8 cellular contexts compared by ENCODE assay signal in the genomic region with DNA sequence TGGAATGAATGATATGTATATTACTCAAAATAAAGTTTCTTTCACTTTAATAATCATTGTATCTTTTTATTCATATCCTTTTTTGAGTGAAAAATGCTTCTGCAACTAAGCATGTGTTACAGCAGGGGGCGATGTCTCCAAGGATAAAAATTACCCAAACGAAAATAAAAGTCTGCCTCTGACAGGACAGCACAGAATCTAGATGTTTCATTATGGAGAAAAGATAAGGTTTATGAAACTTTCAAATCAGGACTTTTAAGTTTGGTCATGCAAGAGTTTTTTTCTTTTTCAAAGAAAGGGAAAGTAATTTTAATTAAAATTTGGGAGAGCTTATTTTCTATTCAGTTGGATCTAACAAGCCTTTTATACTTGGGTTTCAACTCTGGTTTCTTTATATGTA. TPM values are rescaled to one million over a fixed set of nuclear protein-coding genes. Genes with fewer than 3 reads are reported as not detected.
DNase-seq lines count a peak whose midpoint lies in the region; ATAC-seq and TF ChIP-seq lines count a peak whose summit lies in the region.

No MANE protein-coding gene starts in this region.

- H4K20me1 ChIP-seq in PC-9 (ENCODE audit: insufficient read depth) (no peaks in the 10 kb centered on the region), mammary epithelial cell (ENCODE audit: insufficient read depth, low read length) (no peaks in the 10 kb centered on the region)

- H3K4me2 ChIP-seq in PC-9 (no peak overlapping the region), mammary epithelial cell (ENCODE audit: insufficient read depth, low read depth, low read length) (peak overlapping the region; percentile 33)

- in situ Hi-C loops in mammary epithelial cell (cut with MboI; ENCODE audit: low sequenced_read_pairs in 2 of 2), result loop anchor here in 1 of 2 donors (5.0 kb wide), 1 partner anchor 269 kb away; the partner anchor contains the start of gene CAV1

- H3K27me3 ChIP-seq in A673 (replicated peaks; ENCODE audit: insufficient read depth, low read depth, low read length, poor library complexity) (no peaks in the 10 kb centered on the region), PC-9 (ENCODE audit: insufficient read depth, low read depth) (no peaks in the 10 kb centered on the region), mammary epithelial cell (ENCODE audit: insufficient read depth, low read length) (no peaks in the 10 kb centered on the region), thoracic aorta (replicated peaks; ENCODE audit: insufficient read depth) (no peaks in the 10 kb centered on the region)

- H3K4me3 ChIP-seq in A673 (ENCODE audit: low read depth, low read length, poor library complexity, severe bottlenecking) (no peak overlapping the region), PC-9 (no peak overlapping the region), mammary epithelial cell (replicated peaks in 1 of 3; ENCODE audit: insufficient read depth in 1 of 3, low read depth in 2 of 3, low read length in 3 of 3) (no peak overlapping the region), thoracic aorta (no peak overlapping the region)

- peak overlapping the region; percentile 21 for H3K9ac ChIP-seq in mammary epithelial cell (ENCODE audit: insufficient read depth, low read length)

- peak; percentile 86 for DNase-seq in A673 (ENCODE audit: low spot score)
- peak; percentile 77 for DNase-seq in EH (ENCODE audit: low read depth)
- peak; percentile 52 to 58 for DNase-seq in PC-9
- peak; percentile 50 for DNase-seq in mammary epithelial cell
- DNase-seq in left colon, result no peak
- DNase-seq in thoracic aorta (ENCODE audit: low spot score), result no peak

- WGBS in mammary epithelial cell (ENCODE audit: low coverage, missing lambda C conversion rate), result 0% methylated on average over 2 of the region's 2 CpGs

- H3K36me3 ChIP-seq in A673 (ENCODE audit: insufficient read depth, low read length, poor library complexity, severe bottlenecking) (peaks cover 40% of the 10 kb centered on the region), PC-9 (ENCODE audit: low read depth) (peaks cover 25% of the 10 kb centered on the region), mammary epithelial cell (ENCODE audit: insufficient read depth, low read length) (peaks cover 21% of the 10 kb centered on the region), thoracic aorta (peaks cover 14% of the 10 kb centered on the region)

- CTCF ChIA-PET in A673 (lab: Charles Lee), result interaction anchor here (0.8 to 1.5 kb wide), 2 partner anchors 330 kb away, joined by 3 to 13 read pairs; no protein-coding TSS in a partner anchor
- CTCF ChIA-PET in PC-9 (lab: Charles Lee), result interaction anchor here (0.6 to 2.4 kb wide), 8 partner anchors 41 to 333 kb away, joined by 3 to 27 read pairs (median 3); no protein-coding TSS in a partner anchor
- CTCF ChIA-PET in mammary epithelial cell (lab: Charles Lee; ENCODE audit: low non-redundant PET), result interaction anchor here (0.6 to 1.3 kb wide), 4 partner anchors 75 to 395 kb away, joined by 3 to 5 read pairs (median 4); no protein-coding TSS in a partner anchor

- H3K79me2 ChIP-seq in PC-9 (ENCODE audit: low read depth) (no peaks in the 10 kb centered on the region), mammary epithelial cell (ENCODE audit: insufficient read depth, low read length) (peaks cover 1% of the 10 kb centered on the region)

- POLR2A ChIA-PET in A673 (lab: Charles Lee; ENCODE audit: low non-redundant PET) (interaction anchor here (0.6 to 0.7 kb wide), 4 partner anchors 64 to 331 kb away, joined by 3 read pairs; no protein-coding TSS in a partner anchor), PC-9 (lab: Charles Lee; ENCODE audit: unreplicated experiment) (interaction anchor here (0.5 to 0.7 kb wide), 6 partner anchors 184 to 1173 kb away, joined by 3 to 4 read pairs (median 4); no protein-coding TSS in a partner anchor)

- TF ChIP-seq CTCF in A673 (conservative IDR thresholded peaks at IDR 0.05; ENCODE audit: low read depth, low read length) (peak; percentile 87), PC-9 (conservative IDR thresholded peaks at IDR 0.05) (peak; percentile 93), mammary epithelial cell (conservative IDR thresholded peaks at IDR 0.05 in 1 of 2, IDR thresholded peaks at IDR 0.05 in 1 of 2; ENCODE audit: extremely low read depth in 1 of 2, insufficient read depth in 1 of 2, low read depth in 1 of 2, low read length in 2 of 2) (peak; percentile 67 to 75), thoracic aorta (IDR thresholded peaks at IDR 0.05) (peak; percentile 78)

- no peaks in the 10 kb centered on the region for H3K9me2 ChIP-seq in PC-9 (ENCODE audit: insufficient read depth)

- H2AFZ ChIP-seq in PC-9 (no peak overlapping the region), mammary epithelial cell (ENCODE audit: low read depth, low read length) (no peak overlapping the region)

- peaks cover 36% of the 10 kb centered on the region for H3K4me1 ChIP-seq in A673 (ENCODE audit: insufficient read depth, low read length, poor library complexity, severe bottlenecking)
- peaks cover 18% of the 10 kb centered on the region for H3K4me1 ChIP-seq in PC-9 (replicated peaks; ENCODE audit: insufficient read depth)
- peaks cover 27% of the 10 kb centered on the region for H3K4me1 ChIP-seq in mammary epithelial cell (ENCODE audit: insufficient read depth, low read length)
- peaks cover 0 to 7% of the 10 kb centered on the region in 2 donors for H3K4me1 ChIP-seq in thoracic aorta (ENCODE audit: control insufficient read depth in 1 of 2, low read depth in 2 of 2)

- ATAC-seq in HG02943 (IDR thresholded peaks at IDR 0.05; ENCODE audit: low read depth, unreplicated experiment) (peak; percentile 53), left colon (peak; percentile 60), thoracic aorta (ENCODE audit: insufficient number of reproducible peaks, low FRiP score, low read depth) (peak; percentile 45), GM18520 (IDR thresholded peaks at IDR 0.05; ENCODE audit: unreplicated experiment) (no peak)

- BruUV-seq in A673 (replicated peaks; lab: Mats Ljungman, UMichigan) (TSS peak; percentile 51), PC-9 (replicated peaks; lab: Mats Ljungman, UMichigan) (no TSS peak), mammary epithelial cell (replicated peaks; lab: Mats Ljungman, UMichigan) (no TSS peak)

- intact Hi-C loops in A673 (cut with micrococcal nuclease; ENCODE audit: unreplicated experiment), result loop anchor here (1.0 to 2.0 kb wide), 5 partner anchors 210 to 550 kb away; partner anchors contain the start of gene CAV2
- intact Hi-C loops in PC-9 (cut with micrococcal nuclease; ENCODE audit: unreplicated experiment), result loop anchor here (1.0 kb wide), 11 partner anchors 78 to 551 kb away; partner anchors contain the start of genes CAV2 and MET
- intact Hi-C loops in mammary epithelial cell (cut with micrococcal nuclease), result loop anchor here (1.0 to 5.0 kb wide), 7 partner anchors 83 to 549 kb away; partner anchors contain the start of gene MET
- intact Hi-C loops in left colon (cut with DNase I, micrococcal nuclease), result loop anchor here in 1 of 2 donors (2.0 kb wide), 1 partner anchor 332 kb away; no protein-coding TSS in a partner anchor

- dilution Hi-C loops in mammary epithelial cell (cut with HindIII; ENCODE audit: low sequenced_read_pairs), result loop anchor here (5.0 kb wide), 2 partner anchors 264 to 324 kb away; no protein-coding TSS in a partner anchor

- peak overlapping the region; percentile 79 for H3K27ac ChIP-seq in A673 (ENCODE audit: low read depth, low read length, poor library complexity, severe bottlenecking)
- peak overlapping the region; percentile 30; the same call in 1 of the 2 replicates for H3K27ac ChIP-seq in PC-9
- H3K27ac ChIP-seq in mammary epithelial cell (ENCODE audit: insufficient read depth, low read depth, low read length), result peak overlapping the region; percentile 95
- H3K27ac ChIP-seq in thoracic aorta, result peak overlapping the region in 1 of 2 donors; percentile 9

- H3K9me3 ChIP-seq in A673 (ENCODE audit: low read depth, low read length, poor library complexity, severe bottlenecking) (no peaks in the 10 kb centered on the region), PC-9 (ENCODE audit: insufficient read depth, low read depth) (0 out of 2 replicates have a peak, but pooled peaks cover 3% of the 10 kb centered on the region), mammary epithelial cell (replicated peaks; ENCODE audit: insufficient read depth, low read length) (no peaks in the 10 kb centered on the region), thoracic aorta (no peaks in the 10 kb centered on the region)

- H3F3A ChIP-seq in PC-9 (ENCODE audit: insufficient read depth, low read depth), result peaks cover 42% of the 10 kb centered on the region; the same call in 1 of the 2 replicates

RNA-seq across cellular contexts. Expression of gene TES, which starts 48.4 kb away (rescaled TPM):
- total RNA-seq in A673 (2021) (115 and 121 TPM in 2 replicates), PC-9 (2021) (210 and 306 TPM in 2 replicates), mammary epithelial cell (100 to 1,000 TPM; 189 to 424 TPM), left colon (100 to 1,000 TPM in 1 of 2 donors, 10 to 100 TPM in 1; 72.8 to 119 TPM), thoracic aorta (100 to 1,000 TPM; 186 to 215 TPM)
- 113 TPM for polyA plus RNA-seq in mammary epithelial cell
- 210 TPM for polyA minus RNA-seq in mammary epithelial cell

Comparison
In these comparisons a context has a peak if more than half of its experiments do, and no peak if none do; other contexts are left out.
1. DNase-seq: peak in A673 (single experiment), EH (single experiment), PC-9 (2 of 2) and mammary epithelial cell (single experiment); none in left colon (0 of 2) and thoracic aorta (single experiment).
2. Peak in every context shown above with its lines, with median percentiles within 50 percentile points of each other: CTCF ChIP-seq.